In genomic region chr19:13277104-13277809, GRCh38 we compare ENCODE assay signal across 1 cellular context.
TF ChIP-seq lines count a peak whose summit lies in the region.

No MANE protein-coding gene starts in this region.

TF ChIP-seq in HepG2, 621 proteins besides CTCF, POLR2A, EP300 and RAD21 (continued from another document and continues in another):
- TF ChIP-seq, protein P1, sequence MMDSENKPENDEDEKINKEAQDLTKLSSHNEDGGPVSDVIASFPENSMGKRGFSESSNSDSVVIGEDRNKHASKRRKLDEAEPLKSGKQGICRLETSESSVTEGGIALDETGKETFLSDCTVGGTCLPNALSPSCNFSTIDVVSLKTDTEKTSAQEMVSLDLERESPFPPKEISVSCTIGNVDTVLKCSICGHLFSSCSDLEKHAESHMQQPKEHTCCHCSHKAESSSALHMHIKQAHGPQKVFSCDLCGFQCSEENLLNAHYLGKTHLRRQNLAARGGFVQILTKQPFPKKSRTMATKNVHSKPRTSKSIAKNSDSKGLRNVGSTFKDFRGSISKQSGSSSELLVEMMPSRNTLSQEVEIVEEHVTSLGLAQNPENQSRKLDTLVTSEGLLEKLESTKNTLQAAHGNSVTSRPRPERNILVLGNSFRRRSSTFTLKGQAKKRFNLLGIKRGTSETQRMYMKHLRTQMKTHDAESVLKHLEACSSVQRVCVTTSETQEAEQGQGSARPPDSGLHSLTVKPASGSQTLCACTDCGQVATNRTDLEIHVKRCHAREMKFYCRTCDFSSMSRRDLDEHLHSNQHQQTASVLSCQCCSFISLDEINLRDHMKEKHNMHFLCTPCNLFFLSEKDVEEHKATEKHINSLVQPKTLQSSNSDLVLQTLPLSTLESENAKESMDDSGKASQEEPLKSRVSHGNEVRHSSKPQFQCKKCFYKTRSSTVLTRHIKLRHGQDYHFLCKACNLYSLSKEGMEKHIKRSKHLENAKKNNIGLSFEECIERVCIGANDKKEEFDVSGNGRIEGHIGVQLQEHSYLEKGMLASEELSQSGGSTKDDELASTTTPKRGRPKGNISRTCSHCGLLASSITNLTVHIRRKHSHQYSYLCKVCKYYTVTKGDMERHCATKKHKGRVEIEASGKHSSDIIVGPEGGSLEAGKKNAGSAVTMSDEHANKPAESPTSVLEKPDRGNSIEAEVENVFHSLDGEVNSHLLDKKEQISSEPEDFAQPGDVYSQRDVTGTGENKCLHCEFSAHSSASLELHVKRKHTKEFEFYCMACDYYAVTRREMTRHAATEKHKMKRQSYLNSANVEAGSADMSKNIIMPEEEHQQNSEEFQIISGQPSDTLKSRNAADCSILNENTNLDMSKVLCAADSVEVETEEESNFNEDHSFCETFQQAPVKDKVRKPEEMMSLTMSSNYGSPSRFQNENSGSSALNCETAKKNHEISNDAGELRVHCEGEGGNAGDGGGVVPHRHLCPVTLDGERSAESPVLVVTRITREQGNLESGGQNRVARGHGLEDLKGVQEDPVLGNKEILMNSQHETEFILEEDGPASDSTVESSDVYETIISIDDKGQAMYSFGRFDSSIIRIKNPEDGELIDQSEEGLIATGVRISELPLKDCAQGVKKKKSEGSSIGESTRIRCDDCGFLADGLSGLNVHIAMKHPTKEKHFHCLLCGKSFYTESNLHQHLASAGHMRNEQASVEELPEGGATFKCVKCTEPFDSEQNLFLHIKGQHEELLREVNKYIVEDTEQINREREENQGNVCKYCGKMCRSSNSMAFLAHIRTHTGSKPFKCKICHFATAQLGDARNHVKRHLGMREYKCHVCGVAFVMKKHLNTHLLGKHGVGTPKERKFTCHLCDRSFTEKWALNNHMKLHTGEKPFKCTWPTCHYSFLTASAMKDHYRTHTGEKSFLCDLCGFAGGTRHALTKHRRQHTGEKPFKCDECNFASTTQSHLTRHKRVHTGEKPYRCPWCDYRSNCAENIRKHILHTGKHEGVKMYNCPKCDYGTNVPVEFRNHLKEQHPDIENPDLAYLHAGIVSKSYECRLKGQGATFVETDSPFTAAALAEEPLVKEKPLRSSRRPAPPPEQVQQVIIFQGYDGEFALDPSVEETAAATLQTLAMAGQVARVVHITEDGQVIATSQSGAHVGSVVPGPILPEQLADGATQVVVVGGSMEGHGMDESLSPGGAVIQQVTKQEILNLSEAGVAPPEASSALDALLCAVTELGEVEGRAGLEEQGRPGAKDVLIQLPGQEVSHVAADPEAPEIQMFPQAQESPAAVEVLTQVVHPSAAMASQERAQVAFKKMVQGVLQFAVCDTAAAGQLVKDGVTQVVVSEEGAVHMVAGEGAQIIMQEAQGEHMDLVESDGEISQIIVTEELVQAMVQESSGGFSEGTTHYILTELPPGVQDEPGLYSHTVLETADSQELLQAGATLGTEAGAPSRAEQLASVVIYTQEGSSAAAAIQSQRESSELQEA (CRISPR knock-in tag; IDR thresholded peaks at IDR 0.05; ENCODE audit: not compliant biosample characterization): no peak
- TF ChIP-seq ARID2 (CRISPR knock-in tag; IDR thresholded peaks at IDR 0.05; ENCODE audit: borderline replicate concordance): no peak
- 0 out of 4 replicates have a peak, but pooled peaks of 1 of the 2 experiments have one; percentile 24 for TF ChIP-seq KLF16 (CRISPR knock-in tag; IDR thresholded peaks at IDR 0.05)
- no peak for TF ChIP-seq ZBTB25 (CRISPR knock-in tag; IDR thresholded peaks at IDR 0.05)
- peak; percentile 29; the same call in 1 of the 2 replicates for TF ChIP-seq ZFY (CRISPR knock-in tag; IDR thresholded peaks at IDR 0.05)
- TF ChIP-seq SATB2 (CRISPR knock-in tag; IDR thresholded peaks at IDR 0.05): no peak
- 0 out of 2 replicates have a peak, but pooled peaks have one; percentile 19 for TF ChIP-seq ARID3A (IDR thresholded peaks at IDR 0.05; ENCODE audit: low read depth, low read length)
- TF ChIP-seq, protein P2, sequence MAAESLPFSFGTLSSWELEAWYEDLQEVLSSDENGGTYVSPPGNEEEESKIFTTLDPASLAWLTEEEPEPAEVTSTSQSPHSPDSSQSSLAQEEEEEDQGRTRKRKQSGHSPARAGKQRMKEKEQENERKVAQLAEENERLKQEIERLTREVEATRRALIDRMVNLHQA (CRISPR knock-in tag; IDR thresholded peaks at IDR 0.05): no peak
- no peak for TF ChIP-seq ZNF816 (CRISPR knock-in tag; IDR thresholded peaks at IDR 0.05; ENCODE audit: borderline replicate concordance)
- TF ChIP-seq, protein P3, sequence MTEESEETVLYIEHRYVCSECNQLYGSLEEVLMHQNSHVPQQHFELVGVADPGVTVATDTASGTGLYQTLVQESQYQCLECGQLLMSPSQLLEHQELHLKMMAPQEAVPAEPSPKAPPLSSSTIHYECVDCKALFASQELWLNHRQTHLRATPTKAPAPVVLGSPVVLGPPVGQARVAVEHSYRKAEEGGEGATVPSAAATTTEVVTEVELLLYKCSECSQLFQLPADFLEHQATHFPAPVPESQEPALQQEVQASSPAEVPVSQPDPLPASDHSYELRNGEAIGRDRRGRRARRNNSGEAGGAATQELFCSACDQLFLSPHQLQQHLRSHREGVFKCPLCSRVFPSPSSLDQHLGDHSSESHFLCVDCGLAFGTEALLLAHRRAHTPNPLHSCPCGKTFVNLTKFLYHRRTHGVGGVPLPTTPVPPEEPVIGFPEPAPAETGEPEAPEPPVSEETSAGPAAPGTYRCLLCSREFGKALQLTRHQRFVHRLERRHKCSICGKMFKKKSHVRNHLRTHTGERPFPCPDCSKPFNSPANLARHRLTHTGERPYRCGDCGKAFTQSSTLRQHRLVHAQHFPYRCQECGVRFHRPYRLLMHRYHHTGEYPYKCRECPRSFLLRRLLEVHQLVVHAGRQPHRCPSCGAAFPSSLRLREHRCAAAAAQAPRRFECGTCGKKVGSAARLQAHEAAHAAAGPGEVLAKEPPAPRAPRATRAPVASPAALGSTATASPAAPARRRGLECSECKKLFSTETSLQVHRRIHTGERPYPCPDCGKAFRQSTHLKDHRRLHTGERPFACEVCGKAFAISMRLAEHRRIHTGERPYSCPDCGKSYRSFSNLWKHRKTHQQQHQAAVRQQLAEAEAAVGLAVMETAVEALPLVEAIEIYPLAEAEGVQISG (CRISPR knock-in tag; IDR thresholded peaks at IDR 0.05): 0 out of 2 replicates have a peak, but pooled peaks have one; percentile 21
- TF ChIP-seq, protein P4, sequence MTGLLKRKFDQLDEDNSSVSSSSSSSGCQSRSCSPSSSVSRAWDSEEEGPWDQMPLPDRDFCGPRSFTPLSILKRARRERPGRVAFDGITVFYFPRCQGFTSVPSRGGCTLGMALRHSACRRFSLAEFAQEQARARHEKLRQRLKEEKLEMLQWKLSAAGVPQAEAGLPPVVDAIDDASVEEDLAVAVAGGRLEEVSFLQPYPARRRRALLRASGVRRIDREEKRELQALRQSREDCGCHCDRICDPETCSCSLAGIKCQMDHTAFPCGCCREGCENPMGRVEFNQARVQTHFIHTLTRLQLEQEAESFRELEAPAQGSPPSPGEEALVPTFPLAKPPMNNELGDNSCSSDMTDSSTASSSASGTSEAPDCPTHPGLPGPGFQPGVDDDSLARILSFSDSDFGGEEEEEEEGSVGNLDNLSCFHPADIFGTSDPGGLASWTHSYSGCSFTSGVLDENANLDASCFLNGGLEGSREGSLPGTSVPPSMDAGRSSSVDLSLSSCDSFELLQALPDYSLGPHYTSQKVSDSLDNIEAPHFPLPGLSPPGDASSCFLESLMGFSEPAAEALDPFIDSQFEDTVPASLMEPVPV (CRISPR knock-in tag; IDR thresholded peaks at IDR 0.05): no peak
- TF ChIP-seq ZNF10 (CRISPR knock-in tag; IDR thresholded peaks at IDR 0.05; ENCODE audit: borderline replicate concordance, low read depth): no peak
- no peak for TF ChIP-seq SNAI1 (CRISPR knock-in tag; IDR thresholded peaks at IDR 0.05; ENCODE audit: borderline replicate concordance)
- peak; percentile 97 for TF ChIP-seq ZMYM3 (CRISPR knock-in tag; IDR thresholded peaks at IDR 0.05)
- no peak for TF ChIP-seq ZFP36 (IDR thresholded peaks at IDR 0.05; ENCODE audit: borderline replicate concordance, low read depth, low read length, partially characterized antibody)
- TF ChIP-seq MAZ (IDR thresholded peaks at IDR 0.05; ENCODE audit: borderline replicate concordance, low read depth, low read length): no peak; the same call in 1 of the 2 replicates
- TF ChIP-seq MAZ (CRISPR knock-in tag; IDR thresholded peaks at IDR 0.05; ENCODE audit: low read depth): 0 out of 2 replicates have a peak, but pooled peaks have one; percentile 24
- 0 out of 2 replicates have a peak, but pooled peaks have one; percentile 48 for TF ChIP-seq ZNF264 (CRISPR knock-in tag; IDR thresholded peaks at IDR 0.05)
- TF ChIP-seq SMC3 (IDR thresholded peaks at IDR 0.05; ENCODE audit: low read length): peak; percentile 72
- TF ChIP-seq SMAD3 (CRISPR knock-in tag; IDR thresholded peaks at IDR 0.05): no peak
- peak; percentile 29 for TF ChIP-seq XRCC5 (optimal IDR thresholded peaks at IDR 0.05; ENCODE audit: low read length)
- TF ChIP-seq ZBTB4 (CRISPR knock-in tag; IDR thresholded peaks at IDR 0.05; ENCODE audit: borderline replicate concordance): no peak
- TF ChIP-seq STAG1 (CRISPR knock-in tag; IDR thresholded peaks at IDR 0.05): peak; percentile 82
- TF ChIP-seq PAX8 (CRISPR knock-in tag; IDR thresholded peaks at IDR 0.05; ENCODE audit: borderline replicate concordance): no peak
- no peak for TF ChIP-seq ETS1 (CRISPR knock-in tag; IDR thresholded peaks at IDR 0.05)
- TF ChIP-seq, protein P5, sequence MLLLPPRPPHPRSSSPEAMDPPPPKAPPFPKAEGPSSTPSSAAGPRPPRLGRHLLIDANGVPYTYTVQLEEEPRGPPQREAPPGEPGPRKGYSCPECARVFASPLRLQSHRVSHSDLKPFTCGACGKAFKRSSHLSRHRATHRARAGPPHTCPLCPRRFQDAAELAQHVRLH (CRISPR knock-in tag; IDR thresholded peaks at IDR 0.05; ENCODE audit: borderline replicate concordance, low read depth): 0 out of 2 replicates have a peak, but pooled peaks have one; percentile 13
- TF ChIP-seq, protein P6, sequence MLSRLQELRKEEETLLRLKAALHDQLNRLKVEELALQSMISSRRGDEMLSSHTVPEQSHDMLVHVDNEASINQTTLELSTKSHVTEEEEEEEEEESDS (CRISPR knock-in tag; IDR thresholded peaks at IDR 0.05; ENCODE audit: borderline replicate concordance): no peak
- no peak for TF ChIP-seq NAIF1 (CRISPR knock-in tag; IDR thresholded peaks at IDR 0.05; ENCODE audit: borderline replicate concordance)
- TF ChIP-seq, protein P7, sequence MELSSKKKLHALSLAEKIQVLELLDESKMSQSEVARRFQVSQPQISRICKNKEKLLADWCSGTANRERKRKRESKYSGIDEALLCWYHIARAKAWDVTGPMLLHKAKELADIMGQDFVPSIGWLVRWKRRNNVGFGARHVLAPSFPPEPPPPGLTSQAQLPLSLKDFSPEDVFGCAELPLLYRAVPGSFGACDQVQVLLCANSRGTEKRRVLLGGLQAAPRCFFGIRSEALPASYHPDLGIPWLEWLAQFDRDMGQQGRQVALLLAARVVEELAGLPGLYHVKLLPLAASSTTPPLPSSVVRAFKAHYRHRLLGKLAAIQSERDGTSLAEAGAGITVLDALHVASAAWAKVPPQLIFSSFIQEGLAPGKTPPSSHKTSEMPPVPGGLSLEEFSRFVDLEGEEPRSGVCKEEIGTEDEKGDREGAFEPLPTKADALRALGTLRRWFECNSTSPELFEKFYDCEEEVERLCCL (CRISPR knock-in tag; IDR thresholded peaks at IDR 0.05; ENCODE audit: borderline replicate concordance): no peak
- no peak for TF ChIP-seq ZKSCAN5 (CRISPR knock-in tag; IDR thresholded peaks at IDR 0.05)
- no peak for TF ChIP-seq NFIB (CRISPR knock-in tag; IDR thresholded peaks at IDR 0.05; ENCODE audit: borderline replicate concordance)
- peak; percentile 64 for TF ChIP-seq SP5 (CRISPR knock-in tag; IDR thresholded peaks at IDR 0.05; ENCODE audit: borderline replicate concordance, low read depth)
- TF ChIP-seq ASH2L (IDR thresholded peaks at IDR 0.05; ENCODE audit: insufficient read length, low read depth, low read length): no peak
